Comparison of ENCODE assay signal across 11 cellular contexts in genomic region chr6:125104425-125104824, GRCh38. TPM values are rescaled to one million over a fixed set of nuclear protein-coding genes. Genes with fewer than 3 reads are reported as not detected.
A peak's percentile ranks its signal among the peaks of the same experiment; 100 is the strongest.
DNase-seq lines count a peak whose midpoint lies in the region; ATAC-seq lines count a peak whose summit lies in the region.
"Had no signal": no experiment of that assay in that cellular context is flagged by ENCODE, and none has a peak within 500 bp of the region (broad histone marks: within the 10 kb centered on the region; RNA-seq: fewer than 3 reads in every experiment).

No MANE protein-coding gene starts in this region.

- no peak for ATAC-seq in GM18870 (IDR thresholded peaks at IDR 0.05; ENCODE audit: unreplicated experiment)
- ATAC-seq: GM12878 had no signal

- no peaks in the 10 kb centered on the region for H3K36me3 ChIP-seq in HUES48 (ENCODE audit: control insufficient read depth, insufficient read depth, low read length)
- no peaks in the 10 kb centered on the region for H3K36me3 ChIP-seq in adipocyte (ENCODE audit: control insufficient read depth, insufficient read depth, low read length, severe bottlenecking)

- H3K9me3 ChIP-seq in HUES48 (ENCODE audit: control insufficient read depth, insufficient read depth, low read length) = no peaks in the 10 kb centered on the region
- peaks cover 8% of the 10 kb centered on the region for H3K9me3 ChIP-seq in adipocyte (ENCODE audit: control insufficient read depth, low read length)

- H3K27ac ChIP-seq in HUES48 (ENCODE audit: low read depth, low read length) = peak overlapping the region; percentile 80

- H3K27me3 ChIP-seq in HUES48 (ENCODE audit: control insufficient read depth, insufficient read depth, low read length) (no peaks in the 10 kb centered on the region), adipocyte (replicated peaks; ENCODE audit: control insufficient read depth, insufficient read depth, low read length) (no peaks in the 10 kb centered on the region)

- H3K9ac ChIP-seq in HUES48 (ENCODE audit: low read depth, low read length) = peak overlapping the region; percentile 0; the same call in 1 of the 2 replicates
- peak overlapping the region; percentile 56 for H3K9ac ChIP-seq in adipocyte (ENCODE audit: low read length)

- no peak overlapping the region for H3K4me3 ChIP-seq in HUES48 (ENCODE audit: low read depth, low read length)
- peak overlapping the region; percentile 38 for H3K4me3 ChIP-seq in adipocyte (ENCODE audit: low read length)
- H3K4me3 ChIP-seq: GM12878 had no signal

- H3K4me1 ChIP-seq in HUES48 (ENCODE audit: control insufficient read depth, insufficient read depth, low read length) (peaks cover 28% of the 10 kb centered on the region), adipocyte (ENCODE audit: control insufficient read depth, insufficient read depth, low read length) (peaks cover 36% of the 10 kb centered on the region)

- DNase-seq in adipocyte (ENCODE audit: low read depth) = peak; percentile 71
- DNase-seq in foreskin melanocyte = peak; percentile 48
- peak; percentile 57 for DNase-seq in smooth muscle cell of the brain vasculature (ENCODE audit: low read depth, low spot score)
- no peak for DNase-seq in HT-29 (ENCODE audit: low spot score)
- no peak for DNase-seq in cortex of kidney (lab: John Stamatoyannopoulos, UW)
- no peak for DNase-seq in stimulated activated CD4-positive, alpha-beta T cell treated with anti-CD3 and anti-CD28 coated beads, Interleukin-4, amount 100 ng/mL, for 1 hour
- DNase-seq: NCI-H1694 treated with DMSO at 0.1 percent for 48 hours, T-helper 9 cell had no signal

RNA-seq across cellular contexts. Expression of gene TPD52L1, which starts 49.1 kb away (rescaled TPM):
- 53.9 and 56.9 TPM in 2 replicates for total RNA-seq in HT-29 (2014; rRNA removed; shearing (Covaris generic))

Comparison
In these comparisons a context has a peak if more than half of its experiments do, and no peak if none do; other contexts are left out.
1. DNase-seq: peak in adipocyte (single experiment), foreskin melanocyte (single experiment) and smooth muscle cell of the brain vasculature (single experiment); none in HT-29 (single experiment), cortex of kidney (single experiment) and stimulated activated CD4-positive, alpha-beta T cell treated with anti-CD3 and anti-CD28 coated beads, Interleukin-4, amount 100 ng/mL, for 1 hour (single experiment).